In genomic region chr10:1381339-1381738, GRCh38 we compare ENCODE assay signal across 21 cellular contexts.
"Had no signal": no experiment of that assay in that cellular context is flagged by ENCODE, and none has a peak within 500 bp of the region (broad histone marks: within the 10 kb centered on the region; RNA-seq: fewer than 3 reads in every experiment).

No MANE protein-coding gene starts in this region.

- H3K36me3 Mint-ChIP-seq: activated naive CD8-positive, alpha-beta T cell treated with anti-CD3 and anti-CD28 coated beads for 36 hours; stimulated activated effector memory CD8-positive, alpha-beta T cell treated with anti-CD3 and anti-CD28 coated beads, Interleukin-12 subunit alpha, Interleukin-12 subunit beta, amount 100 ng/mL, for 72 hours had no signal

- ATAC-seq: activated CD8-positive, alpha-beta T cell treated with anti-CD3 and anti-CD28 coated beads, Interleukin-2, amount 10 ng/mL, durations not matched to agents 7 days and 5 days; foreskin keratinocyte; left colon; lower lobe of right lung; sciatic nerve; stimulated activated effector memory CD8-positive, alpha-beta T cell treated with anti-CD3 and anti-CD28 coated beads, Interleukin-12 subunit alpha, Interleukin-12 subunit beta, amount 100 ng/mL, for 72 hours; stimulated activated naive CD8-positive, alpha-beta T cell treated with anti-CD3 and anti-CD28 coated beads, Interleukin-15, amount 100 ng/mL, for 72 hours had no signal

- H3K4me1 Mint-ChIP-seq: activated naive CD8-positive, alpha-beta T cell treated with anti-CD3 and anti-CD28 coated beads for 36 hours; naive B cell; stimulated activated effector memory CD8-positive, alpha-beta T cell treated with anti-CD3 and anti-CD28 coated beads, Interleukin-12 subunit alpha, Interleukin-12 subunit beta, amount 100 ng/mL, for 72 hours; stimulated activated naive CD8-positive, alpha-beta T cell treated with anti-CD3 and anti-CD28 coated beads, Interleukin-15, amount 100 ng/mL, for 72 hours had no signal

- H3K9me3 Mint-ChIP-seq: activated naive CD8-positive, alpha-beta T cell treated with anti-CD3 and anti-CD28 coated beads for 36 hours; stimulated activated effector memory CD8-positive, alpha-beta T cell treated with anti-CD3 and anti-CD28 coated beads, Interleukin-12 subunit alpha, Interleukin-12 subunit beta, amount 100 ng/mL, for 72 hours; stimulated activated naive CD8-positive, alpha-beta T cell treated with anti-CD3 and anti-CD28 coated beads, Interleukin-15, amount 100 ng/mL, for 72 hours had no signal

- H3K36me3 ChIP-seq: breast epithelium, lower lobe of right lung, transverse colon had no signal

- DNase-seq: activated CD4-positive, alpha-beta T cell treated with anti-CD3 and anti-CD28 coated beads for 1 hour; activated CD4-positive, alpha-beta T cell treated with anti-CD3 and anti-CD28 coated beads, Interleukin-2, amount 50 U/mL, for 1 hour; activated CD8-positive, alpha-beta T cell treated with anti-CD3 and anti-CD28 coated beads, Interleukin-2, amount 10 ng/mL, durations not matched to agents 7 days and 5 days; activated naive CD4-positive, alpha-beta T cell treated with Interleukin-2 at 50 U/mL for 16 hours; activated naive CD8-positive, alpha-beta T cell treated with anti-CD3 and anti-CD28 coated beads for 36 hours; activated T-cell treated with anti-CD3 and anti-CD28 coated beads, Interleukin-2, amount 50 U/mL, for 48 hours; foreskin keratinocyte; left colon; lower lobe of right lung; mesendoderm; naive B cell; nucleus accumbens; posterior cingulate gyrus; small intestine; stimulated activated CD4-positive, alpha-beta T cell treated with anti-CD3 and anti-CD28 coated beads, Interleukin-2, amount 100 ng/mL, for 24 hours; stimulated activated naive CD8-positive, alpha-beta T cell treated with anti-CD3 and anti-CD28 coated beads, Interleukin-15, amount 100 ng/mL, for 72 hours; T-helper 9 cell; transverse colon had no signal

- H3K9me3 ChIP-seq: lower lobe of right lung, transverse colon had no signal

- H3K4me1 ChIP-seq: breast epithelium, foreskin keratinocyte, lower lobe of right lung, transverse colon had no signal

- H3K4me3 Mint-ChIP-seq: activated CD8-positive, alpha-beta T cell treated with anti-CD3 and anti-CD28 coated beads, Interleukin-2, amount 10 ng/mL, durations not matched to agents 7 days and 5 days; activated naive CD8-positive, alpha-beta T cell treated with anti-CD3 and anti-CD28 coated beads for 36 hours; naive B cell; stimulated activated effector memory CD8-positive, alpha-beta T cell treated with anti-CD3 and anti-CD28 coated beads, Interleukin-12 subunit alpha, Interleukin-12 subunit beta, amount 100 ng/mL, for 72 hours; stimulated activated naive CD8-positive, alpha-beta T cell treated with anti-CD3 and anti-CD28 coated beads, Interleukin-15, amount 100 ng/mL, for 72 hours had no signal

- H3K27ac Mint-ChIP-seq: activated CD8-positive, alpha-beta T cell treated with anti-CD3 and anti-CD28 coated beads, Interleukin-2, amount 10 ng/mL, durations not matched to agents 7 days and 5 days; activated naive CD8-positive, alpha-beta T cell treated with anti-CD3 and anti-CD28 coated beads for 36 hours; stimulated activated effector memory CD8-positive, alpha-beta T cell treated with anti-CD3 and anti-CD28 coated beads, Interleukin-12 subunit alpha, Interleukin-12 subunit beta, amount 100 ng/mL, for 72 hours; stimulated activated naive CD8-positive, alpha-beta T cell treated with anti-CD3 and anti-CD28 coated beads, Interleukin-15, amount 100 ng/mL, for 72 hours had no signal

- H3K27ac ChIP-seq: breast epithelium, foreskin keratinocyte, lower lobe of right lung, transverse colon had no signal

- H3K4me3 ChIP-seq: breast epithelium, lower lobe of right lung, transverse colon had no signal
